In genomic region chr7:75093352-75093751, GRCh38 we compare ENCODE assay signal across 8 cellular contexts. TPM values are rescaled to one million over a fixed set of nuclear protein-coding genes. Genes with fewer than 3 reads are reported as not detected.
DNase-seq lines count a peak whose midpoint lies in the region; TF ChIP-seq lines count a peak whose summit lies in the region.
"Not testable (repeated sequence)": the region's sequence is repeated elsewhere in the genome, so short reads cannot be mapped to it uniquely, and the experiment has no call there.

No MANE protein-coding gene starts in this region.

- not testable (repeated sequence) for H4K20me1 ChIP-seq in GM23248 (ENCODE audit: insufficient read depth)

- in situ Hi-C loops in GM23248 (cut with MboI), result not testable (repeated sequence)

- peak overlapping the region; percentile 62 for H3K4me3 Mint-ChIP-seq in stimulated activated naive CD8-positive, alpha-beta T cell treated with anti-CD3 and anti-CD28 coated beads, Interleukin-15, Interleukin-2, amounts not matched to agents 100 ng/mL and 50 ng/mL, for 24 hours

- H3K27ac Mint-ChIP-seq in stimulated activated naive CD8-positive, alpha-beta T cell treated with anti-CD3 and anti-CD28 coated beads, Interleukin-15, Interleukin-2, amounts not matched to agents 100 ng/mL and 50 ng/mL, for 24 hours, result not testable (repeated sequence)

- not testable (repeated sequence) for H3K36me3 Mint-ChIP-seq in stimulated activated naive CD8-positive, alpha-beta T cell treated with anti-CD3 and anti-CD28 coated beads, Interleukin-15, Interleukin-2, amounts not matched to agents 100 ng/mL and 50 ng/mL, for 24 hours (ENCODE audit: low read depth)

- peak overlapping the region; percentile 81 for H3K9ac ChIP-seq in GM23248
- peak overlapping the region; percentile 50 for H3K9ac ChIP-seq in iPS-18a (ENCODE audit: low read length)

- H3K9me2 ChIP-seq in GM23248 (ENCODE audit: insufficient read depth), result not testable (repeated sequence)

- H3K79me2 ChIP-seq in GM23248 (ENCODE audit: insufficient read depth), result not testable (repeated sequence)

- peak overlapping the region; percentile 76 for H3K4me2 ChIP-seq in GM23248 (ENCODE audit: unreplicated experiment)

- H3K27me3 Mint-ChIP-seq in stimulated activated naive CD8-positive, alpha-beta T cell treated with anti-CD3 and anti-CD28 coated beads, Interleukin-15, Interleukin-2, amounts not matched to agents 100 ng/mL and 50 ng/mL, for 24 hours, result not testable (repeated sequence)

- not testable (repeated sequence) for H3K9me3 Mint-ChIP-seq in stimulated activated naive CD8-positive, alpha-beta T cell treated with anti-CD3 and anti-CD28 coated beads, Interleukin-15, Interleukin-2, amounts not matched to agents 100 ng/mL and 50 ng/mL, for 24 hours

- not testable (repeated sequence) for H3K9me3 ChIP-seq in GM23248 (ENCODE audit: low read depth); iPS-18a (ENCODE audit: control insufficient read depth, low read depth, low read length); neuron (ENCODE audit: low read length)

- TF ChIP-seq CTCF in AG04449 (IDR thresholded peaks at IDR 0.05; ENCODE audit: insufficient read depth, low read length, missing control alignments); epithelial cell of esophagus (IDR thresholded peaks at IDR 0.05; ENCODE audit: insufficient read depth, low read depth, low read length, missing control alignments): not testable (repeated sequence)

- POLR2A ChIA-PET in AG04449 (lab: Yijun Ruan, JAX), result not testable (repeated sequence)

- peak overlapping the region; percentile 15 for H2AFZ ChIP-seq in GM23248
- H2AFZ ChIP-seq in neuron (ENCODE audit: low read depth, low read length), result not testable (repeated sequence)

- not testable (repeated sequence) for H3K36me3 ChIP-seq in GM23248 (ENCODE audit: low read depth); iPS-18a (ENCODE audit: control insufficient read depth, low read depth, low read length); neuron (ENCODE audit: insufficient read depth, low read length)

- DNase-seq in AG04449 (ENCODE audit: low read depth, low spot score); epithelial cell of esophagus (ENCODE audit: low read depth): not testable (repeated sequence)
- DNase-seq in GM23248 (peak; percentile 30), NCI-H69 (lab: John Stamatoyannopoulos, UW) (peak; percentile 19)

- 2% methylated on average over 9 of the region's 10 CpGs; no CpG with 5 or more reads in 1 of the 2 experiments for WGBS in GM23248 (ENCODE audit: low coverage in 1 of 2, low lambda C conversion rate in 2 of 2, missing lambda C conversion rate in 2 of 2), 2 experiments

- H3K27me3 ChIP-seq in GM23248 (replicated peaks; ENCODE audit: insufficient read depth); iPS-18a (ENCODE audit: control insufficient read depth, insufficient read depth, low read length); neuron (ENCODE audit: insufficient read depth, low read length): not testable (repeated sequence)

- not testable (repeated sequence) for H3F3A ChIP-seq in GM23248 (ENCODE audit: insufficient read depth)

- H3K4me3 ChIP-seq in AG04449 (ENCODE audit: low read depth, low read length), result peak overlapping the region; percentile 51
- peak overlapping the region; percentile 66 for H3K4me3 ChIP-seq in GM23248
- peak overlapping the region; percentile 34 for H3K4me3 ChIP-seq in epithelial cell of esophagus (ENCODE audit: low read length)
- H3K4me3 ChIP-seq in iPS-18a (ENCODE audit: low read length), result peak overlapping the region; percentile 49
- H3K4me3 ChIP-seq in neuron (ENCODE audit: low read length), result peak overlapping the region; percentile 56

- H3K27ac ChIP-seq in GM23248, result peak overlapping the region; percentile 86
- H3K27ac ChIP-seq in angular gyrus (ENCODE audit: low read depth, low read length), result peak overlapping the region; percentile 88
- H3K27ac ChIP-seq in iPS-18a (ENCODE audit: low read length), result not testable (repeated sequence)

- CTCF ChIA-PET in AG04449 (lab: Yijun Ruan, JAX), result not testable (repeated sequence)

- H3K4me1 Mint-ChIP-seq in stimulated activated naive CD8-positive, alpha-beta T cell treated with anti-CD3 and anti-CD28 coated beads, Interleukin-15, Interleukin-2, amounts not matched to agents 100 ng/mL and 50 ng/mL, for 24 hours (ENCODE audit: low read depth), result not testable (repeated sequence)

- H3K4me1 ChIP-seq in GM23248 (ENCODE audit: insufficient read depth); iPS-18a (ENCODE audit: control insufficient read depth, low read depth, low read length); neuron (ENCODE audit: insufficient read depth, low read length): not testable (repeated sequence)

RNA-seq across cellular contexts. Expression of gene GTF2IRD2B, which starts 1.0 kb away (rescaled TPM):
- total RNA-seq in GM23248 (2014; rRNA removed; shearing (Covaris generic)), result 30.0 and 37.8 TPM in 2 replicates
- polyA plus RNA-seq in GM23248 (2016; fragmentation: Nextera tagmentation; extraction: Ambion mirVana), result 28.7 and 32.6 TPM in 2 replicates

RNA-seq across cellular contexts. Expression of gene RCC1L, which starts 19.8 kb away (rescaled TPM):
- total RNA-seq in GM23248 (2014; rRNA removed; shearing (Covaris generic)), result 59.6 and 61.9 TPM in 2 replicates
- 37.5 and 40.1 TPM in 2 replicates for polyA plus RNA-seq in GM23248 (2016; fragmentation: Nextera tagmentation; extraction: Ambion mirVana)
